8 cellular contexts compared by ENCODE assay signal in genomic region chr5:81971694-81972495, GRCh38. TPM values are rescaled to one million over a fixed set of nuclear protein-coding genes. Genes with fewer than 3 reads are reported as not detected.
DNase-seq lines count a peak whose midpoint lies in the region; ATAC-seq and TF ChIP-seq lines count a peak whose summit lies in the region.

Gene ATG10, plus strand, starts transcription at chr5:81972023. Its CDS starts 15,548 bp downstream, at chr5:81987571.

- H3K9ac ChIP-seq in muscle layer of colon (ENCODE audit: low read length), result peak within 1 kb of the TSS; percentile 97

- H3K4me3 ChIP-seq in esophagus (ENCODE audit: low read depth in 1 of 2, low read length in 2 of 2) (peak within 1 kb of the TSS; percentile 56 to 96), muscle layer of colon (ENCODE audit: low read depth in 1 of 2, low read length in 2 of 2) (peak within 1 kb of the TSS; percentile 48 to 96)

- H3K27ac ChIP-seq in esophagus (ENCODE audit: low read depth in 2 of 2, low read length in 1 of 2) (peak within 1 kb of the TSS; percentile 98 to 99), muscle layer of colon (ENCODE audit: low read depth, low read length) (peak within 1 kb of the TSS; percentile 99)

- no peaks in the 10 kb centered on the region for H3K27me3 ChIP-seq in esophagus (ENCODE audit: control insufficient read depth in 1 of 2, insufficient read depth in 2 of 2, low read length in 2 of 2)
- H3K27me3 ChIP-seq in muscle layer of colon (ENCODE audit: control insufficient read depth in 1 of 2, insufficient read depth in 2 of 2, low read length in 2 of 2), result no peaks in the 10 kb centered on the region

- no peaks in the 10 kb centered on the region for H3K9me3 Mint-ChIP-seq in activated T-cell treated with anti-CD3 and anti-CD28 coated beads, Interleukin-2, amount 50 U/mL, for 24 hours

- ATAC-seq in GM21619 (IDR thresholded peaks at IDR 0.05; ENCODE audit: unreplicated experiment), result peak; percentile 94

- H3K27me3 Mint-ChIP-seq in activated T-cell treated with anti-CD3 and anti-CD28 coated beads, Interleukin-2, amount 50 U/mL, for 24 hours, result no peaks in the 10 kb centered on the region

- peak within 1 kb of the TSS; percentile 93 for H3K27ac Mint-ChIP-seq in activated T-cell treated with anti-CD3 and anti-CD28 coated beads, Interleukin-2, amount 50 U/mL, for 24 hours

- no peaks in the 10 kb centered on the region for H3K9me3 ChIP-seq in esophagus (ENCODE audit: control insufficient read depth in 2 of 2, insufficient read depth in 1 of 2, low read depth in 1 of 2, low read length in 1 of 2)
- H3K9me3 ChIP-seq in muscle layer of colon (ENCODE audit: low read length), result no peaks in the 10 kb centered on the region

- TF ChIP-seq RAD21 in Ishikawa (IDR thresholded peaks at IDR 0.05; ENCODE audit: low read depth), result no peak

- peaks cover 30% of the 10 kb centered on the region for H3K4me1 Mint-ChIP-seq in activated T-cell treated with anti-CD3 and anti-CD28 coated beads, Interleukin-2, amount 50 U/mL, for 24 hours (ENCODE audit: low read depth)

- H3K36me3 Mint-ChIP-seq in activated T-cell treated with anti-CD3 and anti-CD28 coated beads, Interleukin-2, amount 50 U/mL, for 24 hours (ENCODE audit: low read depth), result peaks cover 6% of the 10 kb centered on the region

- peak; percentile 42; the same call in 1 of the 2 replicates for TF ChIP-seq EP300 in Ishikawa (IDR thresholded peaks at IDR 0.05; ENCODE audit: borderline replicate concordance)

- peak within 1 kb of the TSS; percentile 82 for H3K4me3 Mint-ChIP-seq in activated T-cell treated with anti-CD3 and anti-CD28 coated beads, Interleukin-2, amount 50 U/mL, for 24 hours

- H3K4me1 ChIP-seq in esophagus (ENCODE audit: control insufficient read depth in 2 of 2, insufficient read depth in 2 of 2, low read length in 1 of 2) (no peaks in the 10 kb centered on the region), muscle layer of colon (ENCODE audit: insufficient read depth, low read length) (peaks cover 11% of the 10 kb centered on the region)

- peak; percentile 52 for DNase-seq in DMS153 (lab: John Stamatoyannopoulos, UW)
- DNase-seq in OCI-M2 (lab: John Stamatoyannopoulos, UW; ENCODE audit: unreplicated experiment), result peak; percentile 54
- DNase-seq in activated T-cell treated with anti-CD3 and anti-CD28 coated beads, Interleukin-2, amount 50 U/mL, for 24 hours, result peak; percentile 94
- peak; percentile 72 to 77 for DNase-seq in stimulated activated CD8-positive, alpha-beta memory T cell treated with anti-CD3 and anti-CD28 coated beads, Interleukin-7, amount 100 ng/mL, for 1 hour (ENCODE audit: low read depth in 2 of 2)

- 0 to 1% methylated on average over 55 to 79 of the region's 79 CpGs for WGBS in esophagus, 2 donors

- no peaks in the 10 kb centered on the region for H3K36me3 ChIP-seq in esophagus (ENCODE audit: control insufficient read depth in 2 of 2, insufficient read depth in 2 of 2, low read length in 1 of 2)
- H3K36me3 ChIP-seq in muscle layer of colon (ENCODE audit: insufficient read depth, low read length), result no peaks in the 10 kb centered on the region

TF ChIP-seq in Ishikawa, 13 proteins besides CTCF, POLR2A, EP300 and RAD21:
- TF ChIP-seq EGR1 (IDR thresholded peaks at IDR 0.05) (no peak), TCF12 (IDR thresholded peaks at IDR 0.05; ENCODE audit: low read depth) (peak; percentile 55; the same call in 1 of the 2 replicates), MAX (IDR thresholded peaks at IDR 0.05) (peak; percentile 77), USF1 (IDR thresholded peaks at IDR 0.05) (no peak), YY1 (IDR thresholded peaks at IDR 0.05; ENCODE audit: low read depth) (peak; percentile 13; the same call in 1 of the 2 replicates), FOXM1 (IDR thresholded peaks at IDR 0.05; ENCODE audit: borderline replicate concordance, low read depth) (no peak), NFIC (IDR thresholded peaks at IDR 0.05) (no peak), CEBPB (IDR thresholded peaks at IDR 0.05) (no peak), ZBTB7A (IDR thresholded peaks at IDR 0.05; ENCODE audit: low read depth) (peak; percentile 66; the same call in 1 of the 2 replicates), REST (IDR thresholded peaks at IDR 0.05; ENCODE audit: low read depth) (no peak), TAF1 (IDR thresholded peaks at IDR 0.05; ENCODE audit: low read depth) (peak; percentile 75), CREB1 (IDR thresholded peaks at IDR 0.05; ENCODE audit: low read depth) (peak; percentile 46; the same call in 1 of the 2 replicates), TEAD4 (IDR thresholded peaks at IDR 0.05) (no peak)
TF ChIP-seq in Ishikawa: peak in this region for 6.

RNA-seq across cellular contexts. Expression of gene ATG10, which starts in this region (rescaled TPM):
- 1 to 10 TPM; 3.8 to 5.1 TPM for polyA plus RNA-seq in esophagus

Comparison
In these comparisons a context has a peak if more than half of its experiments do, and no peak if none do; other contexts are left out.
1. Peak in every context shown above with its lines: DNase-seq, ATAC-seq, H3K4me3 ChIP-seq and H3K27ac ChIP-seq.